Comparison of ENCODE assay signal across 11 cellular contexts in genomic region chr17:83076930-83077329, GRCh38. TPM values are rescaled to one million over a fixed set of nuclear protein-coding genes. Genes with fewer than 3 reads are reported as not detected.
DNase-seq lines count a peak whose midpoint lies in the region; TF ChIP-seq lines count a peak whose summit lies in the region.
"Had no signal": no experiment of that assay in that cellular context is flagged by ENCODE, and none has a peak within 500 bp of the region (broad histone marks: within the 10 kb centered on the region; RNA-seq: fewer than 3 reads in every experiment).

No MANE protein-coding gene starts in this region.

- no peaks in the 10 kb centered on the region for H3K27me3 Mint-ChIP-seq in osteocyte (ENCODE audit: unreplicated experiment)

- no peak overlapping the region for H3K27ac ChIP-seq in caudate nucleus (ENCODE audit: low read depth, low read length)

- H3K4me3 Mint-ChIP-seq in osteocyte (ENCODE audit: unreplicated experiment): no peak overlapping the region

- H3K27me3 ChIP-seq in BJ (ENCODE audit: control insufficient read depth, insufficient read depth, low read length) (0 out of 2 replicates have a peak, but pooled peaks cover 1% of the 10 kb centered on the region), kidney epithelial cell (ENCODE audit: control insufficient read depth, insufficient read depth, low read length) (peaks cover 20% of the 10 kb centered on the region)

- H3K36me3 Mint-ChIP-seq in osteocyte (ENCODE audit: unreplicated experiment): no peaks in the 10 kb centered on the region
- H3K36me3 Mint-ChIP-seq: activated naive CD4-positive, alpha-beta T cell treated with anti-CD3 and anti-CD28 coated beads, Interleukin-2, amount 50 U/mL, for 72 hours had no signal

- H3K27ac Mint-ChIP-seq in osteocyte (ENCODE audit: unreplicated experiment): no peak overlapping the region
- H3K27ac Mint-ChIP-seq: activated naive CD4-positive, alpha-beta T cell treated with anti-CD3 and anti-CD28 coated beads, Interleukin-2, amount 50 U/mL, for 72 hours had no signal

- peaks cover 16% of the 10 kb centered on the region for H3K4me1 Mint-ChIP-seq in osteocyte (ENCODE audit: unreplicated experiment)

- H3K9me3 Mint-ChIP-seq in osteocyte (ENCODE audit: unreplicated experiment): no peaks in the 10 kb centered on the region
- H3K9me3 Mint-ChIP-seq: activated naive CD4-positive, alpha-beta T cell treated with anti-CD3 and anti-CD28 coated beads, Interleukin-2, amount 50 U/mL, for 72 hours had no signal

- DNase-seq in BJ (ENCODE audit: low read depth) (no peak), GM13976 (ENCODE audit: low spot score) (peak; percentile 70), UCSD-AML1 (lab: John Stamatoyannopoulos, UW; ENCODE audit: unreplicated experiment) (peak; percentile 31), kidney epithelial cell (ENCODE audit: low read depth) (no peak), NCI-H774 (lab: John Stamatoyannopoulos, UW) (no peak), osteocyte (ENCODE audit: extremely low spot score, unreplicated experiment) (no peak), caudate nucleus (lab: John Stamatoyannopoulos, UW) (no peak), NCI-H446 treated with DMSO at 0.1 percent for 48 hours (lab: John Stamatoyannopoulos, UW) (no peak)
- DNase-seq: NCI-H2171 had no signal

- H3K36me3 ChIP-seq in BJ (ENCODE audit: control insufficient read depth, insufficient read depth, low read length): no peaks in the 10 kb centered on the region
- H3K36me3 ChIP-seq in kidney epithelial cell (ENCODE audit: control insufficient read depth, insufficient read depth, low read length): no peaks in the 10 kb centered on the region
- H3K36me3 ChIP-seq: stomach had no signal

- CTCF ChIA-PET in BJ (lab: Yijun Ruan, JAX): interaction anchor here (0.5 to 0.9 kb wide), 3 partner anchors 123 to 622 kb away, joined by 3 read pairs; no protein-coding TSS in a partner anchor

- H3K4me3 ChIP-seq in BJ (ENCODE audit: low read depth, low read length): no peak overlapping the region
- no peak overlapping the region for H3K4me3 ChIP-seq in kidney epithelial cell (ENCODE audit: low read depth, low read length)
- H3K4me3 ChIP-seq: stomach had no signal

- POLR2A ChIA-PET in BJ (lab: Charles Lee): no interaction called here

- in situ Hi-C loops in GM13976 (cut with MboI; ENCODE audit: low sequenced_read_pairs, unreplicated experiment): no loop called here

- 0 out of 2 replicates have a peak, but pooled peaks have one; percentile 12 for TF ChIP-seq CTCF in BJ (IDR thresholded peaks at IDR 0.05; ENCODE audit: insufficient read depth, low read depth, low read length)
- TF ChIP-seq CTCF in GM13976 (IDR thresholded peaks at IDR 0.05; ENCODE audit: borderline replicate concordance, control extremely low read depth, extremely low read depth, insufficient read depth, missing control alignments): peak; percentile 47
- peak; percentile 33 for TF ChIP-seq CTCF in kidney epithelial cell (IDR thresholded peaks at IDR 0.05; ENCODE audit: insufficient read depth, low read length, poor library complexity, severe bottlenecking)
- no peak for TF ChIP-seq CTCF in osteocyte (IDR thresholded peaks at IDR 0.05)

RNA-seq across cellular contexts. Expression of gene METRNL, which starts 2.5 kb away (rescaled TPM):
- polyA plus RNA-seq in BJ (2011; rRNA removed): 31.2 and 63.2 TPM in 2 replicates
- polyA minus RNA-seq in BJ (2011; rRNA and poly(A)+ RNA removed): 24.7 and 26.0 TPM in 2 replicates
- 91.5 and 97.0 TPM in 2 replicates for total RNA-seq in kidney epithelial cell
- total RNA-seq in osteocyte: 214 and 217 TPM in 2 replicates

Comparison
In these comparisons a context has a peak if more than half of its experiments do, and no peak if none do; other contexts are left out.
1. DNase-seq: peak in GM13976 (single experiment) and UCSD-AML1 (single experiment); none in BJ (single experiment), kidney epithelial cell (single experiment), NCI-H774 (single experiment), osteocyte (single experiment), caudate nucleus (0 of 61) and NCI-H446 treated with DMSO at 0.1 percent for 48 hours (single experiment).